ENCODE assay signal across 6 cellular contexts in the genomic region with DNA sequence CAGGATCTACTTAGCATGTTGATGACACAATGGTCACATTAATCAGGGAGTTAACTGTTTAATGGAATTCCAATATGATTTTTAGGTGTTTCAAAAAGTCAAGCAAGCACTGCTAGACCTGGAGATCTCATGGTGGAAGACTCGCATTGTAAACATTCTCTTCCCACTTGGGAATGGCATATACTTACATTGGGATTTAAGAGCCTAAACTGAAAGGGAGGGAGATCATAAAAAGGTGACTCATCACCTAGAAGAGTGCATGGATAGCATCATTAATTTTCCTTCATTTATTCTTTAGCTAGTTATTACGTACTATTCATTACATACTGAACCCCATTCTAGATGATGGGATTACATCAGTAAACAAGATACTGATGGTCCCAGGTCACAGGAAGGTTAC.
"Had no signal": no experiment of that assay in that cellular context is flagged by ENCODE, and none has a peak within 500 bp of the region (broad histone marks: within the 10 kb centered on the region; RNA-seq: fewer than 3 reads in every experiment).

No MANE protein-coding gene starts in this region.

- DNase-seq: H9, HCEC 1CT, KG1 had no signal

- FAIRE-seq: H54 had no signal

- H3K4me3 ChIP-seq: GM23338 had no signal

- H2AFZ ChIP-seq: GM23338 had no signal

- H3K4me2 ChIP-seq: GM23338 had no signal

- ATAC-seq: GM23338 had no signal

- H3K27ac ChIP-seq: HL-60 had no signal
